Comparison of ENCODE assay signal across 13 cellular contexts in genomic region chr15:70795311-70795665, GRCh38. TPM values are rescaled to one million over a fixed set of nuclear protein-coding genes. Genes with fewer than 3 reads are reported as not detected.
A peak's percentile ranks its signal among the peaks of the same experiment; 100 is the strongest.
DNase-seq lines count a peak whose midpoint lies in the region; ATAC-seq, FAIRE-seq and TF ChIP-seq lines count a peak whose summit lies in the region.
"Had no signal": no experiment of that assay in that cellular context is flagged by ENCODE, and none has a peak within 500 bp of the region (broad histone marks: within the 10 kb centered on the region; RNA-seq: fewer than 3 reads in every experiment).

No MANE protein-coding gene starts in this region.

- TF ChIP-seq CTCF in mucosa of descending colon (IDR thresholded peaks at IDR 0.05), result no peak

- no peaks in the 10 kb centered on the region for H3K4me1 ChIP-seq in mucosa of descending colon (ENCODE audit: low read depth)
- no peaks in the 10 kb centered on the region for H3K4me1 ChIP-seq in small intestine (ENCODE audit: control insufficient read depth in 2 of 2, insufficient read depth in 1 of 2, low read depth in 1 of 2, low read length in 1 of 2)

- in situ Hi-C loops in ACHN (cut with HindIII; ENCODE audit: low pct_ligation_motif_present, low pct_unique_long_range_greater_than_20kb, low sequenced_read_pairs), result no loop called here

- H3K36me3 ChIP-seq in mucosa of descending colon (ENCODE audit: low read depth) (no peaks in the 10 kb centered on the region), small intestine (ENCODE audit: control insufficient read depth in 2 of 2, insufficient read depth in 2 of 2, low read length in 2 of 2) (no peaks in the 10 kb centered on the region)
- H3K36me3 ChIP-seq: ovary had no signal

- H3K27me3 ChIP-seq in small intestine (ENCODE audit: control insufficient read depth in 2 of 2, insufficient read depth in 2 of 2, low read length in 2 of 2), result no peaks in the 10 kb centered on the region
- H3K27me3 ChIP-seq: ovary had no signal

- intact Hi-C loops in mucosa of descending colon (cut with DNase I, micrococcal nuclease), result no loop called here

- H3K27ac ChIP-seq in small intestine (ENCODE audit: low read depth in 1 of 2, low read length in 1 of 2), result peak overlapping the region in 1 of 2 donors; percentile 17

- ATAC-seq in mucosa of descending colon, result peak; percentile 83
- ATAC-seq in left lobe of liver, result no peak
- ATAC-seq: stimulated activated effector memory CD8-positive, alpha-beta T cell treated with anti-CD3 and anti-CD28 coated beads, Interleukin-12 subunit alpha, Interleukin-12 subunit beta, amount 100 ng/mL, for 72 hours had no signal

- H3K4me3 ChIP-seq in mucosa of descending colon (no peak overlapping the region), small intestine (ENCODE audit: low read depth in 1 of 2, low read length in 2 of 2) (no peak overlapping the region)
- H3K4me3 ChIP-seq: ovary had no signal

- 61 to 76% (median 72%) methylated on average over 2 of the region's 2 CpGs for WGBS in small intestine, 3 donors

- no peaks in the 10 kb centered on the region for H3K9me3 ChIP-seq in mucosa of descending colon
- no peaks in the 10 kb centered on the region for H3K9me3 ChIP-seq in small intestine (ENCODE audit: control insufficient read depth, low read depth)
- H3K9me3 ChIP-seq: ovary had no signal

- no peak for FAIRE-seq in small intestine (lab: Jason Lieb, UNC)

- DNase-seq in ACHN (peak; percentile 91), M059J (ENCODE audit: low read depth) (peak; percentile 95), dermis blood vessel endothelial cell (peak; percentile 84), mucosa of descending colon (no peak), left lobe of liver (ENCODE audit: low spot score) (no peak), small intestine (no peak), DMS153 (lab: John Stamatoyannopoulos, UW) (no peak), NCI-H82 (lab: John Stamatoyannopoulos, UW) (no peak)
- DNase-seq: activated effector memory CD4-positive, alpha-beta T cell treated with anti-CD3 and anti-CD28 coated beads, Interleukin-2, amount 50 U/mL, for 16 hours; NCI-H1694; ovary had no signal

RNA-seq across cellular contexts. Expression of gene UACA, which starts 31.9 kb away (rescaled TPM):
- total RNA-seq in M059J (2014; rRNA removed; shearing (Covaris generic)), result 31.4 and 43.0 TPM in 2 replicates
- total RNA-seq in dermis blood vessel endothelial cell (170 and 185 TPM in 2 replicates), mucosa of descending colon (10 to 100 TPM; 42.1 to 74.7 (median 64.9) TPM), left lobe of liver (13.7 TPM)
- 10 to 100 TPM; 20.2 to 60.3 (median 40.9) TPM for polyA plus RNA-seq in small intestine

RNA-seq across cellular contexts. Expression of gene LARP6, which starts 58.7 kb away (rescaled TPM):
- total RNA-seq in M059J (2014; rRNA removed; shearing (Covaris generic)), result 28.2 and 58.3 TPM in 2 replicates
- 6.9 and 15.0 TPM in 2 replicates for total RNA-seq in dermis blood vessel endothelial cell
- total RNA-seq in mucosa of descending colon, result 10 to 100 TPM in 1 of 3 donors, 1 to 10 TPM in 1, under 1 TPM in 1; 0.55 to 24.8 (median 3.8) TPM
- 1.9 TPM for total RNA-seq in left lobe of liver
- 1 to 10 TPM in 2 of 3 donors, not detected in 1; 3.0 to 7.1 TPM for polyA plus RNA-seq in small intestine
- polyA plus RNA-seq: CD14-positive monocyte had no signal

Comparison
In these comparisons a context has a peak if more than half of its experiments do, and no peak if none do; other contexts are left out.
1. DNase-seq: peak in ACHN (single experiment), M059J (single experiment) and dermis blood vessel endothelial cell (single experiment); none in mucosa of descending colon (0 of 3), left lobe of liver (single experiment), small intestine (single experiment), DMS153 (single experiment) and NCI-H82 (single experiment).